16 cellular contexts compared by ENCODE assay signal in the genomic region with DNA sequence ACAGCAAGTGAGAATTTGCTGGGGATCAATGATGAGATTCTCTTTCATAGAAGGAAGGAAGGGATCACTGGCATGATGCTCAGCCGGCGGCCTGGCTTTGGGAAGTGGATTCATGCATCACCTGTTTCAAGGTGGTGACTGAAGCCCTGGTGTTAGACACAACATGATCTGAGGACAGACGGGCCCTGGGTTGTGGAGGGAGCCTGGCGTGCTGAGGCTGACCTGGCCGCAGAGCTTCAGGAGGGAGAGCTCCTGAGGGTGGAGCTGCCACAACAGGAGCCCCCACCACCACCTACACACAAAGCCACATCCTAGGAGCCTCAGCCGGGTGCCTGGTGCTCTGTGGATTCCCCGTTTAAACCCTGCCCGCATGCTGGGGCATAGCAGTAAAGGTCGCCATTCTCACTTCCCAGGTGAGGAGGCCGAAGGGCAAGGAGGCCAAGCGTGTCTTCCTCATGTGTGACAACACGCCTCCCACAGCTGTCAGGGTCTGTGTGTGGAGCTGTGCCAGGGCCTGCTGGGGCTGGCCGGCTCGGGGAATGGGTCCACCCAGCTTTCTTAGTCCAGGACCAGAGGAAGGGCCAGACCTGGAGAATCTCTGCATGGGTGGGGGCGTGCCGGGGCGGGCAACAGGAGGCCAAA.
A peak's percentile ranks its signal among the peaks of the same experiment; 100 is the strongest.
DNase-seq lines count a peak whose midpoint lies in the region; ATAC-seq and TF ChIP-seq lines count a peak whose summit lies in the region.
"Had no signal": no experiment of that assay in that cellular context is flagged by ENCODE, and none has a peak within 500 bp of the region (broad histone marks: within the 10 kb centered on the region; RNA-seq: fewer than 3 reads in every experiment).

No MANE protein-coding gene starts in this region.

- peak; percentile 47 for DNase-seq in coronary artery (ENCODE audit: low spot score)
- peak; percentile 9 for DNase-seq in mucosa of gallbladder (ENCODE audit: low spot score)
- DNase-seq in stimulated activated naive B cell treated with anti-CD40 and anti-IgM and Interleukin-4, amounts not matched to agents 10 μg/mL and 1 μg/mL and 100 μg/mL, for 72 hours: no peak
- DNase-seq in GM13977 (ENCODE audit: low spot score): no peak
- no peak for DNase-seq in effector CD4-positive, alpha-beta T cell
- DNase-seq: ACHN, KG1, MG63, NCI-H1092 treated with DMSO at 0.1 percent for 48 hours, NCI-H1694 treated with DMSO at 0.1 percent for 48 hours, PC-9 had no signal

- no peak overlapping the region for H3K4me2 ChIP-seq in BLaER1
- H3K4me2 ChIP-seq: PC-9 had no signal

- H3K36me3 Mint-ChIP-seq in stimulated activated naive B cell treated with anti-CD40 and anti-IgM and Interleukin-4, amounts not matched to agents 10 μg/mL and 1 μg/mL and 100 μg/mL, for 72 hours: peaks cover 0 to 4% of the 10 kb centered on the region in 2 donors
- H3K36me3 Mint-ChIP-seq: CD8-positive, alpha-beta T cell had no signal

- peaks cover 53% of the 10 kb centered on the region for H3K4me1 ChIP-seq in BLaER1

- ATAC-seq in stimulated activated naive B cell treated with anti-CD40 and anti-IgM and Interleukin-4, amounts not matched to agents 10 μg/mL and 1 μg/mL and 100 μg/mL, for 72 hours (replicated peaks): peak; percentile 61 to 75
- ATAC-seq in GM21515 (IDR thresholded peaks at IDR 0.05; ENCODE audit: unreplicated experiment) (no peak), HG03565 (IDR thresholded peaks at IDR 0.05; ENCODE audit: unreplicated experiment) (no peak)
- ATAC-seq: CD8-positive, alpha-beta T cell had no signal

- H3K9me3 Mint-ChIP-seq in stimulated activated naive B cell treated with anti-CD40 and anti-IgM and Interleukin-4, amounts not matched to agents 10 μg/mL and 1 μg/mL and 100 μg/mL, for 72 hours: peaks cover 4 to 9% of the 10 kb centered on the region in 2 donors

- no peak overlapping the region for H3K27ac Mint-ChIP-seq in stimulated activated naive B cell treated with anti-CD40 and anti-IgM and Interleukin-4, amounts not matched to agents 10 μg/mL and 1 μg/mL and 100 μg/mL, for 72 hours
- H3K27ac Mint-ChIP-seq: B cell; CD8-positive, alpha-beta T cell had no signal

- H3K9ac ChIP-seq in BLaER1: no peak overlapping the region

- H3K4me1 Mint-ChIP-seq in stimulated activated naive B cell treated with anti-CD40 and anti-IgM and Interleukin-4, amounts not matched to agents 10 μg/mL and 1 μg/mL and 100 μg/mL, for 72 hours: peaks cover 4 to 6% of the 10 kb centered on the region in 2 donors
- H3K4me1 Mint-ChIP-seq: B cell had no signal

- peaks cover 41% of the 10 kb centered on the region for H3K9me3 ChIP-seq in BLaER1
- H3K9me3 ChIP-seq: MG63 had no signal

- no peak overlapping the region for H3K4me3 Mint-ChIP-seq in stimulated activated naive B cell treated with anti-CD40 and anti-IgM and Interleukin-4, amounts not matched to agents 10 μg/mL and 1 μg/mL and 100 μg/mL, for 72 hours
- H3K4me3 Mint-ChIP-seq: B cell; CD8-positive, alpha-beta T cell had no signal

- TF ChIP-seq CTCF in coronary artery (IDR thresholded peaks at IDR 0.05) (no peak), GM13977 (IDR thresholded peaks at IDR 0.05; ENCODE audit: extremely low read depth, insufficient read depth, missing control alignments) (no peak)

- H3K27me3 ChIP-seq in BLaER1: no peaks in the 10 kb centered on the region
- H3K27me3 ChIP-seq: MG63 had no signal

- H4K20me1 ChIP-seq in BLaER1: no peaks in the 10 kb centered on the region

- peaks cover 5% of the 10 kb centered on the region; the same call in 1 of the 2 replicates for H3K36me3 ChIP-seq in BLaER1
- H3K36me3 ChIP-seq: MG63 had no signal

- H3K4me3 ChIP-seq in BLaER1: no peak overlapping the region
- H3K4me3 ChIP-seq in coronary artery: no peak overlapping the region
- H3K4me3 ChIP-seq: MG63, PC-9 had no signal

- H3K27me3 Mint-ChIP-seq in stimulated activated naive B cell treated with anti-CD40 and anti-IgM and Interleukin-4, amounts not matched to agents 10 μg/mL and 1 μg/mL and 100 μg/mL, for 72 hours: no peaks in the 10 kb centered on the region

- 0 out of 2 replicates have a peak overlapping the region, but pooled peaks have one; percentile 33 for H3K27ac ChIP-seq in BLaER1
- no peak overlapping the region for H3K27ac ChIP-seq in coronary artery
- H3K27ac ChIP-seq: PC-9 had no signal

- in situ Hi-C loops in GM13977 (cut with MboI; ENCODE audit: low pct_unique_long_range_greater_than_20kb, low sequenced_read_pairs, unreplicated experiment): no loop called here

Comparison
In these comparisons a context has a peak if more than half of its experiments do, and no peak if none do; other contexts are left out.
1. DNase-seq: peak in coronary artery (single experiment) and mucosa of gallbladder (single experiment); none in stimulated activated naive B cell treated with anti-CD40 and anti-IgM and Interleukin-4, amounts not matched to agents 10 μg/mL and 1 μg/mL and 100 μg/mL, for 72 hours (single experiment), GM13977 (single experiment) and effector CD4-positive, alpha-beta T cell (single experiment).
2. ATAC-seq: peak in stimulated activated naive B cell treated with anti-CD40 and anti-IgM and Interleukin-4, amounts not matched to agents 10 μg/mL and 1 μg/mL and 100 μg/mL, for 72 hours (2 of 2); none in GM21515 (single experiment) and HG03565 (single experiment).